In genomic region chr1:70008658-70009057, GRCh38 we compare ENCODE assay signal across 20 cellular contexts.
"Had no signal": no experiment of that assay in that cellular context is flagged by ENCODE, and none has a peak within 500 bp of the region (broad histone marks: within the 10 kb centered on the region; RNA-seq: fewer than 3 reads in every experiment).

No MANE protein-coding gene starts in this region.

- DNase-seq: activated B cell treated with CpG ODN at 0.5 μM for 24 hours; activated CD4-positive, alpha-beta T cell treated with anti-CD3 and anti-CD28 coated beads for 4 hours; activated CD8-positive, alpha-beta T cell treated with anti-CD3 and anti-CD28 coated beads, Interleukin-2, amount 10 ng/mL, durations not matched to agents 7 days and 5 days; activated naive CD4-positive, alpha-beta T cell treated with anti-CD3 and anti-CD28 coated beads for 36 hours; activated T-cell treated with anti-CD3 and anti-CD28 coated beads, Interleukin-2, amount 50 U/mL, for 24 hours; anterior cingulate cortex; central memory CD4-positive, alpha-beta T cell; colonic mucosa; endodermal cell; gastrocnemius medialis; heart left ventricle; kidney glomerular epithelial cell; left ventricle myocardium superior; right cardiac atrium; small intestine; stimulated activated CD4-positive, alpha-beta T cell treated with anti-CD3 and anti-CD28 coated beads, Interleukin-4, amount 100 ng/mL, for 24 hours; T-helper 9 cell; testis had no signal

- H3K4me3 ChIP-seq: colonic mucosa, gastrocnemius medialis, heart left ventricle, prostate gland, testis had no signal

- H3K27me3 ChIP-seq: colonic mucosa, gastrocnemius medialis, heart left ventricle, testis had no signal

- ATAC-seq: activated CD8-positive, alpha-beta T cell treated with anti-CD3 and anti-CD28 coated beads, Interleukin-2, amount 10 ng/mL, durations not matched to agents 7 days and 5 days; gastrocnemius medialis; heart left ventricle; left ventricle myocardium superior; right cardiac atrium; stimulated activated effector memory CD8-positive, alpha-beta T cell treated with anti-CD3 and anti-CD28 coated beads, Interleukin-12 subunit alpha, Interleukin-12 subunit beta, amount 100 ng/mL, for 72 hours had no signal

- H3K27ac ChIP-seq: colonic mucosa, gastrocnemius medialis, heart left ventricle, prostate gland, testis had no signal

- H3K36me3 ChIP-seq: colonic mucosa, gastrocnemius medialis, heart left ventricle, prostate gland had no signal

- H3K9me3 ChIP-seq: colonic mucosa, gastrocnemius medialis, heart left ventricle, prostate gland, testis had no signal

- H3K4me1 ChIP-seq: colonic mucosa, gastrocnemius medialis, heart left ventricle, prostate gland, testis had no signal
